In the genomic region with DNA sequence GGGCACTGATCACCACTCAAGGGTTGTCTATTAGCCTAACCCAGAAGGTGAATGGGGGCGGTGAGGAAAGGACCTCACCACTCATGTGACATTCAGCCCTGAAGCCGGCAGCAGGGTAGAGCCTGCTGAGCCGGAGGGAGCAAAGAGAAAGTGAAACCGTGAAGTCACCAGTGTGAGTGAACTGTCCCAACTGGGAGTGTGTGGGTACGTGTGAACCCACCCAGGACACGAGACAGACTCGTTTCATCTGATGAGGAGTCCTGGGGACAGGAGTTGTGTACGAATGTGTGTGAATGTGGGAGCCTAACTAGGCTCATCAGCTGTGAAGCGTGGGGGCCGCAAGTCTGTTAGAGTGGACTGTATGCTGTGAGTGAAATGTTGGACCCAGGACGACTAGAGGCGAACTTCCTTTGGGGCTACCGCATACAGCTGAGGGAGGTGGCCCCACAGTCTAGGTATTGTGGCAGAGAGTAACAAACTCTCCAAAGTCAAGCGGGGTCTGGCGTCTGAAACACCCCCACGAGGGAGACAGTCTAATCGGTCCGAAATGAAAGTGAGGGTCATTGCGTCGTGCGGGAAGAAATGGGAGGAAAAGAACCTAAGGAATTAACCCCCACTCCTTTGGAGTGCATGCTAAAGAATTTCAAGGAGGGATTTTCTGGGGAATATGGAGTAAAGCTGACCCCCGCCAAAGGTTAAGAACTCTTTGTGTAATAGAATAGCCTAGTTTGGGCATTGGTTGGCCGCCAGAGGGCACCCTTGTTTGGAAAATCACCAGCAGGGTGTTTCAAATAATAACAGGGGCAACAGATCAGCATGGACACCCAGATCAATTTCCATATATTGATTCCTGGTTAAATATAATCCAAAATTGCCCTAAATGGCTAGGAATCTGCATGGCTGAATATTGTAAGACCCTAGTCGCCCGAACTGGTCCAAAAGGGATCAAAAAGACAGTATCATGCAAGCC, we compare ENCODE assay signal across 8 cellular contexts. TPM values are rescaled to one million over a fixed set of nuclear protein-coding genes. Genes with fewer than 3 reads are reported as not detected.
DNase-seq lines count a peak whose midpoint lies in the region; ATAC-seq, FAIRE-seq and TF ChIP-seq lines count a peak whose summit lies in the region.
"Had no signal": no experiment of that assay in that cellular context is flagged by ENCODE, and none has a peak within 500 bp of the region (broad histone marks: within the 10 kb centered on the region; RNA-seq: fewer than 3 reads in every experiment).

No MANE protein-coding gene starts in this region.

- no peaks in the 10 kb centered on the region for H3K27me3 Mint-ChIP-seq in T-helper 1 cell treated with Interleukin-12 subunit alpha and Interleukin-12 subunit beta and Interleukin-4 antibody, amounts not matched to agents 30 μg/mL and 1 μg/mL, for 36 hours (ENCODE audit: low read depth)

- H3K36me3 Mint-ChIP-seq in T-helper 1 cell treated with Interleukin-12 subunit alpha and Interleukin-12 subunit beta and Interleukin-4 antibody, amounts not matched to agents 30 μg/mL and 1 μg/mL, for 36 hours (ENCODE audit: low read depth), result peaks cover 30% of the 10 kb centered on the region

- no peak for FAIRE-seq in D721Med (lab: Jason Lieb, UNC)

- TF ChIP-seq CTCF in epithelial cell of proximal tubule (conservative IDR thresholded peaks at IDR 0.05; ENCODE audit: low read depth, low read length), result peak; percentile 59
- TF ChIP-seq CTCF in D721Med (IDR thresholded peaks at IDR 0.05; ENCODE audit: insufficient read depth, missing control alignments), result no peak

- ATAC-seq in HG02588 (IDR thresholded peaks at IDR 0.05; ENCODE audit: unreplicated experiment), result peak; percentile 92
- ATAC-seq: Panc1 had no signal

- H3K4me1 Mint-ChIP-seq in T-helper 1 cell treated with Interleukin-12 subunit alpha and Interleukin-12 subunit beta and Interleukin-4 antibody, amounts not matched to agents 30 μg/mL and 1 μg/mL, for 36 hours (ENCODE audit: low read depth), result peaks cover 43% of the 10 kb centered on the region

- no peak for DNase-seq in epithelial cell of proximal tubule (ENCODE audit: low read depth)
- DNase-seq in stimulated activated CD8-positive, alpha-beta memory T cell treated with anti-CD3 and anti-CD28 coated beads, Interleukin-12 subunit alpha, Interleukin-12 subunit beta, amount 100 ng/mL, for 1 hour (ENCODE audit: low read depth), result peak; percentile 24
- no peak for DNase-seq in NOMO-1 treated with DMSO at 0.1 percent for 48 hours (lab: John Stamatoyannopoulos, UW; ENCODE audit: unreplicated experiment)
- no peak for DNase-seq in D721Med (ENCODE audit: insufficient read length, low spot score)
- DNase-seq in NCI-H526 treated with DMSO at 0.1 percent for 48 hours (lab: John Stamatoyannopoulos, UW), result no peak

- H3K4me3 Mint-ChIP-seq in T-helper 1 cell treated with Interleukin-12 subunit alpha and Interleukin-12 subunit beta and Interleukin-4 antibody, amounts not matched to agents 30 μg/mL and 1 μg/mL, for 36 hours, result peak overlapping the region; percentile 99

- H3K9me3 Mint-ChIP-seq in T-helper 1 cell treated with Interleukin-12 subunit alpha and Interleukin-12 subunit beta and Interleukin-4 antibody, amounts not matched to agents 30 μg/mL and 1 μg/mL, for 36 hours, result peaks cover 16% of the 10 kb centered on the region

- peak overlapping the region; percentile 97 for H3K27ac Mint-ChIP-seq in T-helper 1 cell treated with Interleukin-12 subunit alpha and Interleukin-12 subunit beta and Interleukin-4 antibody, amounts not matched to agents 30 μg/mL and 1 μg/mL, for 36 hours

- peak overlapping the region; percentile 49 for H3K4me3 ChIP-seq in epithelial cell of proximal tubule (ENCODE audit: low read depth, low read length)

RNA-seq across cellular contexts. Expression of a gene that starts 43.6 kb away (rescaled TPM):
- total RNA-seq in epithelial cell of proximal tubule, result 6.1 and 6.4 TPM in 2 replicates
